ENCODE assay signal across 17 cellular contexts in genomic region chr1:30109853-30110252, GRCh38.
DNase-seq lines count a peak whose midpoint lies in the region; ATAC-seq, FAIRE-seq and TF ChIP-seq lines count a peak whose summit lies in the region.
"Had no signal": no experiment of that assay in that cellular context is flagged by ENCODE, and none has a peak within 500 bp of the region (broad histone marks: within the 10 kb centered on the region; RNA-seq: fewer than 3 reads in every experiment).

No MANE protein-coding gene starts in this region.

- no peak for ATAC-seq in A549
- ATAC-seq: activated CD4-positive, alpha-beta T cell treated with anti-CD3 and anti-CD28 coated beads for 36 hours; pancreas had no signal

- DNase-seq in A549 (ENCODE audit: low read depth in 1 of 2, low spot score in 1 of 2): peak in 1 of 2 experiments; percentile 34
- peak; percentile 17 for DNase-seq in ELR (ENCODE audit: low read depth)
- peak; percentile 32 for DNase-seq in mammary epithelial cell
- DNase-seq in iris pigment epithelial cell (ENCODE audit: low read depth): peak; percentile 18
- no peak for DNase-seq in LoVo (ENCODE audit: low spot score)
- DNase-seq in NCI-H69 (lab: John Stamatoyannopoulos, UW): no peak
- no peak for DNase-seq in Karpas-422
- DNase-seq in SW480 (ENCODE audit: low spot score): no peak
- DNase-seq: activated CD4-positive, alpha-beta T cell treated with anti-CD3 and anti-CD28 coated beads for 36 hours; activated naive CD8-positive, alpha-beta T cell treated with anti-CD3 and anti-CD28 coated beads, Interleukin-2, amount 10 ng/mL, durations not matched to agents 7 days and 5 days; colonic mucosa; NCI-H446 treated with DMSO at 0.1 percent for 48 hours; pancreas; thyroid gland had no signal

- in situ Hi-C loops in mammary epithelial cell (cut with MboI; ENCODE audit: low sequenced_read_pairs in 2 of 2): no loop called here

- CTCF ChIA-PET in A549 (lab: Yijun Ruan, JAX) (interaction anchor here (1.7 to 2.4 kb wide), 3 partner anchors 406 to 865 kb away, joined by 4 to 15 read pairs (median 9); no protein-coding TSS in a partner anchor), mammary epithelial cell (lab: Charles Lee; ENCODE audit: low non-redundant PET) (interaction anchor here (0.7 kb wide), 1 partner anchor 907 kb away, joined by 3 read pairs; no protein-coding TSS in a partner anchor)

- intact Hi-C loops in mammary epithelial cell (cut with micrococcal nuclease): loop anchor here (1.0 to 10.0 kb wide), 4 partner anchors 198 to 462 kb away; no protein-coding TSS in a partner anchor

- WGBS in A549 (ENCODE audit: missing lambda C conversion rate): 25% methylated on average over 6 of the region's 10 CpGs
- WGBS in mammary epithelial cell (ENCODE audit: low coverage, missing lambda C conversion rate): 12% methylated on average over 10 of the region's 10 CpGs

- TF ChIP-seq CTCF in A549 (IDR thresholded peaks at IDR 0.05) (no peak), mammary epithelial cell (conservative IDR thresholded peaks at IDR 0.05 in 1 of 2, IDR thresholded peaks at IDR 0.05 in 1 of 2; ENCODE audit: extremely low read depth in 1 of 2, insufficient read depth in 1 of 2, low read depth in 1 of 2, low read length in 2 of 2) (no peak)

- POLR2A ChIA-PET in A549 (lab: Yijun Ruan, JAX): no interaction called here

- dilution Hi-C loops in mammary epithelial cell (cut with HindIII; ENCODE audit: low sequenced_read_pairs): no loop called here

- H3K27ac ChIP-seq in A549 (no peak overlapping the region), mammary epithelial cell (ENCODE audit: insufficient read depth, low read depth, low read length) (no peak overlapping the region), Karpas-422 (ENCODE audit: low read length) (no peak overlapping the region)
- H3K27ac ChIP-seq: colonic mucosa, esophagus muscularis mucosa, pancreas, thyroid gland had no signal

- no TSS peak for BruUV-seq in mammary epithelial cell (replicated peaks; lab: Mats Ljungman, UMichigan)

- no peaks in the 10 kb centered on the region for H3K27me3 ChIP-seq in mammary epithelial cell (ENCODE audit: insufficient read depth, low read length)
- H3K27me3 ChIP-seq in Karpas-422 (ENCODE audit: low read length): no peaks in the 10 kb centered on the region
- H3K27me3 ChIP-seq: pancreas, thyroid gland had no signal

- H3K79me2 ChIP-seq in mammary epithelial cell (ENCODE audit: insufficient read depth, low read length) (no peaks in the 10 kb centered on the region), Karpas-422 (ENCODE audit: low read length) (no peaks in the 10 kb centered on the region)

- no peaks in the 10 kb centered on the region for H3K9me2 ChIP-seq in Karpas-422 (replicated peaks; ENCODE audit: insufficient read depth, low read length)

- no peak for FAIRE-seq in A549 (lab: Jason Lieb, UNC)
- FAIRE-seq: GM12892, pancreas, RCC 7860 had no signal

- H3K9ac ChIP-seq in mammary epithelial cell (ENCODE audit: insufficient read depth, low read length) (no peak overlapping the region), Karpas-422 (ENCODE audit: low read length) (no peak overlapping the region)

- no peak overlapping the region for H3K4me3 ChIP-seq in A549
- H3K4me3 ChIP-seq in mammary epithelial cell (replicated peaks in 1 of 3; ENCODE audit: insufficient read depth in 1 of 3, low read depth in 2 of 3, low read length in 3 of 3): no peak overlapping the region
- H3K4me3 ChIP-seq in Karpas-422 (ENCODE audit: low read length): no peak overlapping the region
- H3K4me3 ChIP-seq: colonic mucosa, esophagus muscularis mucosa, pancreas, thyroid gland had no signal

- no peak for TF ChIP-seq POLR2A in A549 (IDR thresholded peaks at IDR 0.05; ENCODE audit: low read length)

- H4K20me1 ChIP-seq in mammary epithelial cell (ENCODE audit: insufficient read depth, low read length): no peaks in the 10 kb centered on the region
- no peaks in the 10 kb centered on the region for H4K20me1 ChIP-seq in Karpas-422 (ENCODE audit: insufficient read depth, low read depth, low read length)

- H3K36me3 ChIP-seq in mammary epithelial cell (ENCODE audit: insufficient read depth, low read length): no peaks in the 10 kb centered on the region
- H3K36me3 ChIP-seq in Karpas-422 (ENCODE audit: insufficient read depth, low read length): no peaks in the 10 kb centered on the region
- H3K36me3 ChIP-seq: colonic mucosa, esophagus muscularis mucosa, pancreas, thyroid gland had no signal

- no peak for TF ChIP-seq EP300 in A549 (IDR thresholded peaks at IDR 0.05)

- no peak overlapping the region for H2AFZ ChIP-seq in mammary epithelial cell (ENCODE audit: low read depth, low read length)
- no peak overlapping the region for H2AFZ ChIP-seq in Karpas-422 (ENCODE audit: low read length)

- TF ChIP-seq RAD21 in A549 (conservative IDR thresholded peaks at IDR 0.05 in 1 of 2, IDR thresholded peaks at IDR 0.05 in 1 of 2): no peak

- H3K4me2 ChIP-seq in A549 (0 out of 3 replicates have a peak overlapping the region, but pooled peaks have one; percentile 15), mammary epithelial cell (ENCODE audit: insufficient read depth, low read depth, low read length) (no peak overlapping the region), Karpas-422 (ENCODE audit: low read depth, low read length, poor library complexity, severe bottlenecking) (no peak overlapping the region)

- H3K9me3 ChIP-seq in A549 (no peaks in the 10 kb centered on the region), mammary epithelial cell (replicated peaks; ENCODE audit: insufficient read depth, low read length) (no peaks in the 10 kb centered on the region), Karpas-422 (ENCODE audit: low read length) (no peaks in the 10 kb centered on the region)
- H3K9me3 ChIP-seq: colonic mucosa, esophagus muscularis mucosa, pancreas, thyroid gland had no signal

- H3K4me1 ChIP-seq in A549 (no peaks in the 10 kb centered on the region; the same call in 2 of the 3 replicates), mammary epithelial cell (ENCODE audit: insufficient read depth, low read length) (no peaks in the 10 kb centered on the region), Karpas-422 (ENCODE audit: low read length) (0 out of 2 replicates have a peak, but pooled peaks cover 4% of the 10 kb centered on the region)
- H3K4me1 ChIP-seq: colonic mucosa, pancreas, thyroid gland had no signal

TF ChIP-seq in A549, 52 proteins besides CTCF, POLR2A, EP300 and RAD21:
- TF ChIP-seq CHD4 (IDR thresholded peaks at IDR 0.05; ENCODE audit: borderline replicate concordance): no peak
- TF ChIP-seq FOSL2 (IDR thresholded peaks at IDR 0.05): no peak
- no peak for TF ChIP-seq FOSL2 (CRISPR knock-in tag; IDR thresholded peaks at IDR 0.05)
- no peak for TF ChIP-seq HOXB5 (CRISPR knock-in tag; IDR thresholded peaks at IDR 0.05)
- TF ChIP-seq HOXA7 (CRISPR knock-in tag; IDR thresholded peaks at IDR 0.05): no peak
- no peak for TF ChIP-seq MAZ (IDR thresholded peaks at IDR 0.05; ENCODE audit: borderline replicate concordance, low read depth, low read length)
- no peak for TF ChIP-seq JUN (IDR thresholded peaks at IDR 0.05)
- no peak for TF ChIP-seq PHF8 (IDR thresholded peaks at IDR 0.05; ENCODE audit: borderline replicate concordance, low read depth)
- no peak for TF ChIP-seq PBX3 (IDR thresholded peaks at IDR 0.05)
- no peak for TF ChIP-seq MYC (IDR thresholded peaks at IDR 0.05; ENCODE audit: borderline replicate concordance, low read length)
- TF ChIP-seq ELK1 (IDR thresholded peaks at IDR 0.05; ENCODE audit: low read depth, low read length): no peak

Comparison
In these comparisons a context has a peak if more than half of its experiments do, and no peak if none do; other contexts are left out.
1. DNase-seq: peak in ELR (single experiment), mammary epithelial cell (single experiment) and iris pigment epithelial cell (single experiment); none in LoVo (single experiment), NCI-H69 (single experiment), Karpas-422 (single experiment) and SW480 (single experiment).